ENCODE assay signal across 14 cellular contexts in genomic region chr15:56667517-56667916, GRCh38.
DNase-seq lines count a peak whose midpoint lies in the region; ATAC-seq and TF ChIP-seq lines count a peak whose summit lies in the region.
"Had no signal": no experiment of that assay in that cellular context is flagged by ENCODE, and none has a peak within 500 bp of the region (broad histone marks: within the 10 kb centered on the region; RNA-seq: fewer than 3 reads in every experiment).

No MANE protein-coding gene starts in this region.

- no peak overlapping the region for H2AK5ac ChIP-seq in IMR-90 (ENCODE audit: low read depth, low read length)

- in situ Hi-C loops in IMR-90 (cut with MboI; ENCODE audit: low sequenced_read_pairs), result no loop called here

- H4K91ac ChIP-seq in IMR-90 (ENCODE audit: insufficient read depth, low read depth, low read length), result no peak overlapping the region

- peaks cover 4% of the 10 kb centered on the region in 2 experiments; a peak in 1 of 4 replicates for H3K79me1 ChIP-seq in IMR-90 (ENCODE audit: low read depth in 1 of 2, low read length in 2 of 2)

- no peaks in the 10 kb centered on the region for H4K20me1 ChIP-seq in IMR-90 (ENCODE audit: insufficient read depth, low read length)

- no peak overlapping the region for H3K23ac ChIP-seq in IMR-90 (ENCODE audit: low read depth, low read length)

- no peak overlapping the region for H3K4ac ChIP-seq in IMR-90 (ENCODE audit: low read depth, low read length)

- no peak overlapping the region for H3K18ac ChIP-seq in IMR-90 (ENCODE audit: low read depth, low read length)

- H3K4me1 ChIP-seq in IMR-90 (ENCODE audit: control insufficient read depth, insufficient read depth, low read length) (no peaks in the 10 kb centered on the region), mucosa of descending colon (ENCODE audit: low read depth) (no peaks in the 10 kb centered on the region), psoas muscle (no peaks in the 10 kb centered on the region)

- no peak for TF ChIP-seq POLR2A in IMR-90 (IDR thresholded peaks at IDR 0.05; ENCODE audit: low read depth, low read length)

- no peak overlapping the region for H4K5ac ChIP-seq in IMR-90 (ENCODE audit: low read depth, low read length)

- peak overlapping the region; percentile 33 for H2BK5ac ChIP-seq in IMR-90 (ENCODE audit: low read depth, low read length, poor library complexity, severe bottlenecking)

- H4K8ac ChIP-seq in IMR-90 (ENCODE audit: low read depth in 2 of 2, low read length in 2 of 2), result no peak overlapping the region

- no peaks in the 10 kb centered on the region for H3K27me3 ChIP-seq in IMR-90 (ENCODE audit: control insufficient read depth, insufficient read depth, low read length)
- no peaks in the 10 kb centered on the region for H3K27me3 ChIP-seq in psoas muscle (ENCODE audit: insufficient read depth in 3 of 3, low read length in 2 of 3)

- H3K9me3 ChIP-seq in IMR-90 (ENCODE audit: control insufficient read depth, insufficient read depth, low read length) (no peaks in the 10 kb centered on the region), mucosa of descending colon (no peaks in the 10 kb centered on the region), psoas muscle (no peaks in the 10 kb centered on the region)
- H3K9me3 ChIP-seq: SK-N-SH had no signal

- no peak for TF ChIP-seq RAD21 in IMR-90 (IDR thresholded peaks at IDR 0.05; ENCODE audit: low read length)

- no peak overlapping the region for H3K27ac Mint-ChIP-seq in mesothelial cell of epicardium
- H3K27ac Mint-ChIP-seq: H9 had no signal

- H3K4me3 Mint-ChIP-seq in mesothelial cell of epicardium, result no peak overlapping the region
- H3K4me3 Mint-ChIP-seq: H9 had no signal

- H3K14ac ChIP-seq in IMR-90 (replicated peaks; ENCODE audit: low read depth, low read length), result no peak overlapping the region

- no peak overlapping the region for H2BK15ac ChIP-seq in IMR-90 (ENCODE audit: low read depth, low read length)

- H3K36me3 Mint-ChIP-seq in mesothelial cell of epicardium, result peaks cover 33% of the 10 kb centered on the region

- H2AFZ ChIP-seq in IMR-90 (replicated peaks; ENCODE audit: low read length, poor library complexity), result no peak overlapping the region

- TF ChIP-seq CTCF in IMR-90 (conservative IDR thresholded peaks at IDR 0.05; ENCODE audit: low read depth, low read length), result no peak
- no peak for TF ChIP-seq CTCF in mucosa of descending colon (IDR thresholded peaks at IDR 0.05)
- TF ChIP-seq CTCF in mesothelial cell of epicardium (IDR thresholded peaks at IDR 0.05; ENCODE audit: unreplicated experiment), result no peak
- no peak for TF ChIP-seq CTCF in psoas muscle (IDR thresholded peaks at IDR 0.05)

- CTCF ChIA-PET in IMR-90 (lab: Yijun Ruan, JAX), result no interaction called here

- POLR2A ChIA-PET in IMR-90 (lab: Charles Lee; ENCODE audit: unreplicated experiment), result no interaction called here

- BruUV-seq in IMR-90 (replicated peaks; lab: Mats Ljungman, UMichigan), result no TSS peak

- no peaks in the 10 kb centered on the region for H3K9me1 ChIP-seq in IMR-90 (ENCODE audit: insufficient read depth, low read length)

- H3K56ac ChIP-seq in IMR-90 (ENCODE audit: extremely low read depth, insufficient read depth, low read length), result no peak overlapping the region; the same call in 1 of the 2 replicates

- no peak overlapping the region for H2BK120ac ChIP-seq in IMR-90 (ENCODE audit: low read depth, low read length)

- ATAC-seq in IMR-90 (ENCODE audit: low read depth) (no peak), mucosa of descending colon (peak; percentile 85), psoas muscle (no peak), Right ventricle myocardium superior (ENCODE audit: poor library complexity) (no peak)

- H2BK20ac ChIP-seq in IMR-90 (ENCODE audit: low read depth, low read length), result no peak overlapping the region

- H3K9ac ChIP-seq in IMR-90 (ENCODE audit: low read depth, low read length), result no peak overlapping the region
- H3K9ac ChIP-seq: SK-N-SH had no signal

- H3K27me3 Mint-ChIP-seq in mesothelial cell of epicardium (ENCODE audit: low read depth), result no peaks in the 10 kb centered on the region

- dilution Hi-C loops in IMR-90 (cut with HindIII; ENCODE audit: low sequenced_read_pairs, unreplicated experiment), result no loop called here

- H3K36me3 ChIP-seq in IMR-90 (ENCODE audit: control insufficient read depth, insufficient read depth, low read length) (peaks cover 18% of the 10 kb centered on the region), mucosa of descending colon (ENCODE audit: low read depth) (peaks cover 7% of the 10 kb centered on the region), psoas muscle (ENCODE audit: insufficient read depth in 1 of 2, low read depth in 1 of 2) (peaks cover 2 to 63% of the 10 kb centered on the region in 2 donors)

- intact Hi-C loops in IMR-90 (cut with micrococcal nuclease), result no loop called here
- intact Hi-C loops in mucosa of descending colon (cut with DNase I, micrococcal nuclease), result no loop called here
- intact Hi-C loops in psoas muscle (cut with DNase I), result no loop called here
- intact Hi-C loops in Right ventricle myocardium superior (cut with DNase I), result no loop called here

- DNase-seq in AML-193 (lab: John Stamatoyannopoulos, UW) (peak; percentile 20 to 31), IMR-90 (no peak), kidney tubule cell (ENCODE audit: low spot score) (peak; percentile 30), mucosa of descending colon (peak in 1 of 3 donors; percentile 19), mesothelial cell of epicardium (ENCODE audit: low spot score in 2 of 2, unreplicated experiment in 2 of 2) (no peak), psoas muscle (no peak), globus pallidus (ENCODE audit: low spot score) (no peak), Right ventricle myocardium superior (no peak)
- DNase-seq: C1 segment of cervical spinal cord, H9, NCI-H1436, NCI-H2081, NCI-H524, SK-N-SH had no signal

- H3K27ac ChIP-seq in IMR-90 (ENCODE audit: insufficient read depth, low read length) (no peak overlapping the region), psoas muscle (no peak overlapping the region)

- H2AK9ac ChIP-seq in IMR-90 (replicated peaks; ENCODE audit: low read depth, low read length, poor library complexity), result no peak overlapping the region

- no peak overlapping the region for H3K4me2 ChIP-seq in IMR-90 (ENCODE audit: low read depth, low read length)
- H3K4me2 ChIP-seq: SK-N-SH had no signal

- H3K4me3 ChIP-seq in IMR-90 (ENCODE audit: insufficient read depth, low read depth, low read length) (no peak overlapping the region), mucosa of descending colon (no peak overlapping the region), psoas muscle (no peak overlapping the region)

- H3K4me1 Mint-ChIP-seq in mesothelial cell of epicardium, result no peaks in the 10 kb centered on the region
- H3K4me1 Mint-ChIP-seq: H9 had no signal

- no CpG with 5 or more reads among the region's 1 CpG for WGBS in IMR-90 (ENCODE audit: extremely low coverage in 2 of 2, insufficient read length in 1 of 2), 2 experiments
- WGBS in psoas muscle, 3 donors, result 87 to 100% (median 91%) methylated on average over 1 of the region's 1 CpG

- H3K9me3 Mint-ChIP-seq in mesothelial cell of epicardium, result peaks cover 12% of the 10 kb centered on the region
- H3K9me3 Mint-ChIP-seq: H9 had no signal

TF ChIP-seq in IMR-90, 13 proteins besides CTCF, POLR2A, EP300 and RAD21:
- no peak for TF ChIP-seq SMC3 (IDR thresholded peaks at IDR 0.05; ENCODE audit: low read depth, low read length)

Comparison
In these comparisons a context has a peak if more than half of its experiments do, and no peak if none do; other contexts are left out.
1. DNase-seq: peak in AML-193 (2 of 2) and kidney tubule cell (single experiment); none in IMR-90 (single experiment), mesothelial cell of epicardium (0 of 2), psoas muscle (0 of 2), globus pallidus (single experiment) and Right ventricle myocardium superior (single experiment).